In the genomic region with DNA sequence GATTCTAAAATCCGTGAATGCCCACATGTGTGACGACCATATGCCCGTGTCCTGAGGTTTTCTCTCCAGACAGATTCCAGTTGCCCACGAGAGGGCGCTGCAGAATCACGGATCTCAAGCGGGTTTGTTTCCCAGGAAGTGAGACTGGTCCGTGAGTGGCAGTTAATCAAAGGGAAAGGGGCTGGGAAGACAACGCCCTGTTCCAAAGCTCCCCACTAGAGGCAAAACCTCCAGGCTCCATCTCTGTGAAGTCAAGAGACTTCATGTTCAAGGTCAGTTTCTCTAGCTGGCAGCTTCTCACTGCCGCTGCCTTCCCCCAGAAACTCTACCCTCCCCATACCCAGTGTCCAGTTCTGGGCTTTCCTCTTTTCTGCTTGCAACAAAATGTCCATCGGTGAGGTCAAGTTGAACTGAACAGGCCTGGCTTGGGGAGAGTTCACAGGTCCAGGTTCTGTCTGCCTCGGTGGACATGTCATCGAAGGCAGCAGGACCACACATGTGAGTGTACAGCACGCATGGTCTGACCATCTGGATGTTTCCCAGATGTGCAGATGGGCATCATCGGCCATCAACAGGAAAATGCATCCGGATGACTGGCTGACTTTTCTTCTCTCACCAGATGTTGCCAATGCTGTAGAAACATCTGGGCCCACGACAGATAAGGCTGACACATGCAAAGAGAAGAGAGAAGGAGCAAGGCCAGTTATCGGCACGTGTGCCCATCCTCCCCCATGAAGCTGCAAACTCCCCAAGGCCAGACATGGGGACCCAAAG, we compare ENCODE assay signal across 8 cellular contexts. TPM values are rescaled to one million over a fixed set of nuclear protein-coding genes. Genes with fewer than 3 reads are reported as not detected.
DNase-seq lines count a peak whose midpoint lies in the region; ATAC-seq, FAIRE-seq and TF ChIP-seq lines count a peak whose summit lies in the region.

No MANE protein-coding gene starts in this region.

- FAIRE-seq in endothelial cell of umbilical vein (lab: Jason Lieb, UNC): peak; percentile 95

- BruUV-seq in endothelial cell of umbilical vein (replicated peaks; lab: Mats Ljungman, UMichigan): no TSS peak

- no peaks in the 10 kb centered on the region for H3K36me3 Mint-ChIP-seq in CD8-positive, alpha-beta memory T cell

- H3K9ac ChIP-seq in OCI-LY3 (ENCODE audit: low read length) (peak overlapping the region; percentile 4; the same call in 1 of the 2 replicates), endothelial cell of umbilical vein (replicated peaks; ENCODE audit: extremely low read depth, insufficient read depth, low read length) (no peak overlapping the region)

- no peaks in the 10 kb centered on the region for H4K20me1 ChIP-seq in OCI-LY3 (ENCODE audit: insufficient read depth, low read length)
- no peaks in the 10 kb centered on the region for H4K20me1 ChIP-seq in endothelial cell of umbilical vein (replicated peaks; ENCODE audit: control insufficient read depth, extremely low read depth, insufficient read depth, low read length)

- DNase-seq in CD8-positive, alpha-beta memory T cell: peak; percentile 44 to 76 (median 53)
- DNase-seq in HuH-7.5 (ENCODE audit: low spot score) (peak; percentile 88), endothelial cell of umbilical vein (ENCODE audit: low read depth, low spot score) (peak; percentile 78), mucosa of gallbladder (ENCODE audit: low spot score) (peak; percentile 92)
- DNase-seq in activated CD8-positive, alpha-beta memory T cell treated with anti-CD3 and anti-CD28 coated beads, Interleukin-2, amount 50 U/mL, for 1 hour (ENCODE audit: extremely low read depth): peak; percentile 17
- peak; percentile 25 for DNase-seq in stimulated activated CD8-positive, alpha-beta memory T cell treated with anti-CD3 and anti-CD28 coated beads, Interleukin-7, amount 100 ng/mL, for 24 hours (ENCODE audit: low read depth)

- dilution Hi-C loops in endothelial cell of umbilical vein (cut with MboI; ENCODE audit: extremely low pct_ligation_motif_present, low sequenced_read_pairs): no loop called here

- H3K27ac Mint-ChIP-seq in CD8-positive, alpha-beta memory T cell: peak overlapping the region in 2 of 8 donors; percentile 37 to 72

- H3K27me3 ChIP-seq in CD8-positive, alpha-beta memory T cell (ENCODE audit: insufficient read depth, low read length, poor library complexity, severe bottlenecking): no peaks in the 10 kb centered on the region
- H3K27me3 ChIP-seq in OCI-LY3 (ENCODE audit: low read depth, low read length) (peaks cover 21% of the 10 kb centered on the region), endothelial cell of umbilical vein (ENCODE audit: control insufficient read depth in 2 of 2, insufficient read depth in 2 of 2, low read length in 2 of 2) (peaks cover 0 to 6% of the 10 kb centered on the region in 2 experiments)

- H3K9me3 Mint-ChIP-seq in CD8-positive, alpha-beta memory T cell: no peaks in the 10 kb centered on the region

- POLR2A ChIA-PET in CD8-positive, alpha-beta memory T cell (lab: Charles Lee): no interaction called here
- POLR2A ChIA-PET in endothelial cell of umbilical vein (lab: Charles Lee): no interaction called here

- peak overlapping the region; percentile 80 for H3K4me2 ChIP-seq in OCI-LY3 (ENCODE audit: low read length)
- H3K4me2 ChIP-seq in endothelial cell of umbilical vein (ENCODE audit: insufficient read depth, low read length): peak overlapping the region; percentile 19

- intact Hi-C loops in endothelial cell of umbilical vein (cut with micrococcal nuclease): loop anchor here (1.0 kb wide), 7 partner anchors 82 to 407 kb away; a partner anchor contains a TSS

- TF ChIP-seq CTCF in OCI-LY3 (IDR thresholded peaks at IDR 0.05; ENCODE audit: low read depth, low read length): peak; percentile 98
- TF ChIP-seq CTCF in endothelial cell of umbilical vein (IDR thresholded peaks at IDR 0.05; ENCODE audit: extremely low read depth in 1 of 2, insufficient read depth in 1 of 2, low read depth in 1 of 2, low read length in 2 of 2): peak; percentile 83 to 94

- H2AFZ ChIP-seq in OCI-LY3 (ENCODE audit: low read depth, low read length) (peak overlapping the region; percentile 78), endothelial cell of umbilical vein (ENCODE audit: low read depth, low read length) (peak overlapping the region; percentile 55)

- TF ChIP-seq POLR2A in endothelial cell of umbilical vein (IDR thresholded peaks at IDR 0.05; ENCODE audit: low read depth, low read length): no peak

- H3K79me2 ChIP-seq in OCI-LY3 (ENCODE audit: low read length): no peaks in the 10 kb centered on the region
- H3K79me2 ChIP-seq in endothelial cell of umbilical vein (ENCODE audit: control insufficient read depth, insufficient read depth, low read length): no peaks in the 10 kb centered on the region

- CTCF ChIA-PET in CD8-positive, alpha-beta memory T cell (lab: Charles Lee): interaction anchor here (0.6 to 2.1 kb wide), 12 partner anchors 9 to 408 kb away, joined by 3 to 15 read pairs (median 5); a partner anchor contains a TSS
- CTCF ChIA-PET in endothelial cell of umbilical vein (lab: Charles Lee): interaction anchor here (0.5 to 5.4 kb wide), 51 partner anchors 9 to 355 kb away, joined by 3 to 127 read pairs (median 4); a partner anchor contains a TSS

- H3K4me1 ChIP-seq in CD8-positive, alpha-beta memory T cell (ENCODE audit: insufficient read depth, low read length): peaks cover 22% of the 10 kb centered on the region
- peaks cover 10% of the 10 kb centered on the region for H3K4me1 ChIP-seq in OCI-LY3 (ENCODE audit: low read length)
- H3K4me1 ChIP-seq in endothelial cell of umbilical vein (ENCODE audit: control insufficient read depth, extremely low read depth, insufficient read depth, low read length): peaks cover 12% of the 10 kb centered on the region

- H3K9me1 ChIP-seq in endothelial cell of umbilical vein (replicated peaks; ENCODE audit: control insufficient read depth, extremely low read depth, insufficient read depth, low read length): no peaks in the 10 kb centered on the region

- no peak for ATAC-seq in HG03097 (IDR thresholded peaks at IDR 0.05; ENCODE audit: low FRiP score, unreplicated experiment)

- peaks cover 0 to 23% of the 10 kb centered on the region in 2 donors for H3K27me3 Mint-ChIP-seq in CD8-positive, alpha-beta memory T cell

- H3K36me3 ChIP-seq in CD8-positive, alpha-beta memory T cell (ENCODE audit: insufficient read depth, low read length): no peaks in the 10 kb centered on the region
- H3K36me3 ChIP-seq in OCI-LY3 (replicated peaks; ENCODE audit: low read depth, low read length) (no peaks in the 10 kb centered on the region), endothelial cell of umbilical vein (ENCODE audit: control insufficient read depth in 2 of 2, extremely low read depth in 1 of 2, insufficient read depth in 2 of 2, low read length in 2 of 2) (no peaks in the 10 kb centered on the region)

- peak overlapping the region in 1 of 7 donors; percentile 52 for H3K4me3 Mint-ChIP-seq in CD8-positive, alpha-beta memory T cell

- H3K27ac ChIP-seq in CD8-positive, alpha-beta memory T cell (ENCODE audit: low read depth, low read length): no peak overlapping the region
- H3K27ac ChIP-seq in OCI-LY3 (ENCODE audit: low read length) (no peak overlapping the region), endothelial cell of umbilical vein (ENCODE audit: insufficient read depth, low read depth, low read length) (no peak overlapping the region)

- H3K4me3 ChIP-seq in CD8-positive, alpha-beta memory T cell (ENCODE audit: low read length): no peak overlapping the region
- H3K4me3 ChIP-seq in OCI-LY3 (ENCODE audit: low read length) (peak overlapping the region; percentile 60), endothelial cell of umbilical vein (replicated peaks in 1 of 3; ENCODE audit: insufficient read depth in 1 of 3, low read depth in 1 of 3, low read length in 3 of 3) (no peak overlapping the region)

- H3K4me1 Mint-ChIP-seq in CD8-positive, alpha-beta memory T cell: peaks cover 13 to 28% (median 26%) of the 10 kb centered on the region in 3 donors

- no peaks in the 10 kb centered on the region for H3K9me3 ChIP-seq in CD8-positive, alpha-beta memory T cell (ENCODE audit: low read length)
- H3K9me3 ChIP-seq in OCI-LY3 (ENCODE audit: insufficient read depth, low read length) (no peaks in the 10 kb centered on the region), endothelial cell of umbilical vein (replicated peaks; ENCODE audit: control insufficient read depth, insufficient read depth, low read length) (no peaks in the 10 kb centered on the region)

TF ChIP-seq in endothelial cell of umbilical vein, 7 proteins besides CTCF, POLR2A, EP300 and RAD21:
- no peak for TF ChIP-seq GATA2 (IDR thresholded peaks at IDR 0.05; ENCODE audit: insufficient read depth, insufficient read length, low read depth, low read length)
- TF ChIP-seq EZH2 (IDR thresholded peaks at IDR 0.05; ENCODE audit: borderline replicate concordance, low read depth, low read length, severe bottlenecking): no peak
- peak; percentile 20 for TF ChIP-seq POLR2AphosphoS5 (IDR thresholded peaks at IDR 0.05; ENCODE audit: insufficient read depth, low read depth, low read length)
- no peak for TF ChIP-seq FOS (IDR thresholded peaks at IDR 0.05; ENCODE audit: borderline replicate concordance, insufficient read depth, low read length)
TF ChIP-seq in endothelial cell of umbilical vein: peak in this region for 1.

RNA-seq across cellular contexts. Expression of a gene that starts 44.9 kb away (rescaled TPM):
- not detected for total RNA-seq in CD8-positive, alpha-beta memory T cell
- not detected for polyA plus RNA-seq in CD8-positive, alpha-beta memory T cell
- 0.07 TPM in 1 of 2 replicates, not detected in the other for total RNA-seq in endothelial cell of umbilical vein
- 0.08 and 0.14 TPM in 2 replicates for polyA plus RNA-seq in endothelial cell of umbilical vein
- polyA plus RNA-seq in endothelial cell of umbilical vein (2011; cell fraction: cytosol; rRNA removed): 0.03 and 0.06 TPM in 2 replicates
- 0.33 and 0.53 TPM in 2 replicates for polyA plus RNA-seq in endothelial cell of umbilical vein (2011; cell fraction: nucleus; rRNA removed)
- polyA plus RNA-seq in endothelial cell of umbilical vein (2012): 0.09 and 0.12 TPM in 2 replicates
- polyA minus RNA-seq in endothelial cell of umbilical vein: 0.06 and 0.39 TPM in 2 replicates
- 0.61 TPM for polyA minus RNA-seq in endothelial cell of umbilical vein (2011; cell fraction: cytosol; rRNA and poly(A)+ RNA removed)
- 0.10 and 0.19 TPM in 2 replicates for polyA minus RNA-seq in endothelial cell of umbilical vein (2011; cell fraction: nucleus; rRNA and poly(A)+ RNA removed)
- 0.26 TPM for total RNA-seq in mucosa of gallbladder

Comparison
In these comparisons a context has a peak if more than half of its experiments do, and no peak if none do; other contexts are left out.
1. DNase-seq: peak in every context shown above with its lines; median percentile 92 in mucosa of gallbladder; 88 in HuH-7.5; 78 in endothelial cell of umbilical vein; 53 in CD8-positive, alpha-beta memory T cell; 25 in stimulated activated CD8-positive, alpha-beta memory T cell treated with anti-CD3 and anti-CD28 coated beads, Interleukin-7, amount 100 ng/mL, for 24 hours; 17 in activated CD8-positive, alpha-beta memory T cell treated with anti-CD3 and anti-CD28 coated beads, Interleukin-2, amount 50 U/mL, for 1 hour.